1 cellular context compared by ENCODE assay signal in the genomic region with DNA sequence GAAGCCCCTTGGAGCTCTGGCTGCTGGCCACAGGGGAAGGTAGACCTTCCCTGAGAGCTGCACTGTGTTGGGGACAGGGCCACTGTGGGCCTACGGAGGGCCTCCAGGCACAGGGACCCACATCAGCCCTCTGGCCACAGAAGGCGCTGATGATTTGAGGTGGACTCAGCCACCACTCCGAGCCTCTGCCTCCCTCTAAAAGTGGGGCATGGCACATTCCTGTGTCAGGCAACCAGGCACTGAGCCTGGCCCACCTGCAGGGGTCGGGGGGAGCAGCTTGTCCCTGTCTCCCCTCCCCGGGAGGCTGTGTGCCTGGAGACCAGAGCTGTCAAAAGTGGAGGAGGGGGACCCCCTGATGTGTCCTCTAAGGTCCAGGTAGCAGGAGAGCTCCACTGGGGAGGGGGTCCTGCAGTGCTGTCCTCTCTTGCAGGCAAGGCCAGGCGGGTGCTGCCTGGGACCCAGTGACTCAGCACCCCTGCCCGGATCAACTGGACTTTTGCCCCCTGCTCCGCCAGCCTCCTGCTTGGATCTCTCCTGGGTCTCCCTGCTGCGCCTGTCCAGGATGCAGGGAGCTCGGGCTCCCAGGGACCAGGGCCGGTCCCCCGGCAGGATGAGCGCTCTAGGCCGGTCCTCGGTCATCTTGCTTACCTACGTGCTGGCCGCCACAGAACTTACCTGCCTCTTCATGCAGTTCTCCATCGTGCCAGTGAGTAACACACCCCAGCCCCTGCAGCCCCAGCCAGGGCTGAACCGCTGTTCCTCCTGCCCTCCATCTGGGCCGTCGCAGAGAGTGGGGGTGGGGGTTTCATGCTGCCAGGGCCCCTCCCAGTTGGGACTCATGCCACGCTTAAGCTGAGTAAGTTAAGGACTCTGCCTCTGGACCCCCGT.
TF ChIP-seq lines count a peak whose summit lies in the region.

No MANE protein-coding gene starts in this region.

TF ChIP-seq in HEK293, 187 proteins besides CTCF, POLR2A, EP300 and RAD21 (continued from another document):
- TF ChIP-seq, protein P1, sequence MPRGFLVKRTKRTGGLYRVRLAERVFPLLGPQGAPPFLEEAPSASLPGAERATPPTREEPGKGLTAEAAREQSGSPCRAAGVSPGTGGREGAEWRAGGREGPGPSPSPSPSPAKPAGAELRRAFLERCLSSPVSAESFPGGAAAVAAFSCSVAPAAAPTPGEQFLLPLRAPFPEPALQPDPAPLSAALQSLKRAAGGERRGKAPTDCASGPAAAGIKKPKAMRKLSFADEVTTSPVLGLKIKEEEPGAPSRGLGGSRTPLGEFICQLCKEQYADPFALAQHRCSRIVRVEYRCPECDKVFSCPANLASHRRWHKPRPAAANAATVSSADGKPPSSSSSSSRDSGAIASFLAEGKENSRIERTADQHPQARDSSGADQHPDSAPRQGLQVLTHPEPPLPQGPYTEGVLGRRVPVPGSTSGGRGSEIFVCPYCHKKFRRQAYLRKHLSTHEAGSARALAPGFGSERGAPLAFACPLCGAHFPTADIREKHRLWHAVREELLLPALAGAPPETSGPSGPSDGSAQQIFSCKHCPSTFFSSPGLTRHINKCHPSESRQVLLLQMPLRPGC (tag by site-specific recombination; IDR thresholded peaks at IDR 0.05) = no peak
- TF ChIP-seq PRDM1 (tag by site-specific recombination; IDR thresholded peaks at IDR 0.05) (no peak), ZBTB1 (tag by site-specific recombination; IDR thresholded peaks at IDR 0.05) (no peak)
